8 cellular contexts compared by ENCODE assay signal in genomic region chr6:158686791-158687381, GRCh38. TPM values are rescaled to one million over a fixed set of nuclear protein-coding genes. Genes with fewer than 3 reads are reported as not detected.
DNase-seq lines count a peak whose midpoint lies in the region; ATAC-seq and TF ChIP-seq lines count a peak whose summit lies in the region.

No MANE protein-coding gene starts in this region.

- DNase-seq in activated CD8-positive, alpha-beta memory T cell treated with anti-CD3 and anti-CD28 coated beads, Interleukin-2, amount 50 U/mL, for 48 hours: peak; percentile 53
- peak; percentile 59 for DNase-seq in osteocyte (ENCODE audit: extremely low spot score, unreplicated experiment)
- no peak for DNase-seq in NCI-H510A treated with DMSO at 0.1 percent for 48 hours (lab: John Stamatoyannopoulos, UW)
- no peak for DNase-seq in NCI-H226
- DNase-seq in nephron progenitor cell: no peak

- ATAC-seq in GM19324 (IDR thresholded peaks at IDR 0.05; ENCODE audit: low FRiP score, unreplicated experiment): peak; percentile 48
- ATAC-seq in HG03108 (IDR thresholded peaks at IDR 0.05; ENCODE audit: unreplicated experiment): peak; percentile 91
- no peak for ATAC-seq in GM18873 (IDR thresholded peaks at IDR 0.05; ENCODE audit: low FRiP score, unreplicated experiment)

- H3K36me3 Mint-ChIP-seq in osteocyte (ENCODE audit: unreplicated experiment): no peaks in the 10 kb centered on the region
- no peaks in the 10 kb centered on the region for H3K36me3 Mint-ChIP-seq in nephron progenitor cell (ENCODE audit: low read depth)

- H3K27ac Mint-ChIP-seq in osteocyte (ENCODE audit: unreplicated experiment) (no peak overlapping the region), nephron progenitor cell (no peak overlapping the region)

- peaks cover 11% of the 10 kb centered on the region for H3K27me3 Mint-ChIP-seq in osteocyte (ENCODE audit: unreplicated experiment)
- H3K27me3 Mint-ChIP-seq in nephron progenitor cell (ENCODE audit: low read depth, poor library complexity): peaks cover 31% of the 10 kb centered on the region

- TF ChIP-seq CTCF in osteocyte (IDR thresholded peaks at IDR 0.05): no peak
- TF ChIP-seq CTCF in nephron progenitor cell (IDR thresholded peaks at IDR 0.05): no peak

- no peaks in the 10 kb centered on the region for H3K4me1 Mint-ChIP-seq in osteocyte (ENCODE audit: unreplicated experiment)
- peaks cover 6% of the 10 kb centered on the region for H3K4me1 Mint-ChIP-seq in nephron progenitor cell

- no peaks in the 10 kb centered on the region for H3K9me3 Mint-ChIP-seq in osteocyte (ENCODE audit: unreplicated experiment)
- no peaks in the 10 kb centered on the region for H3K9me3 Mint-ChIP-seq in nephron progenitor cell

- H3K4me3 Mint-ChIP-seq in osteocyte (ENCODE audit: unreplicated experiment) (no peak overlapping the region), nephron progenitor cell (no peak overlapping the region)

RNA-seq across cellular contexts. Expression of gene SYTL3, which starts 37.0 kb away (rescaled TPM):
- total RNA-seq in osteocyte: 0.31 and 0.48 TPM in 2 replicates

RNA-seq across cellular contexts. Expression of gene DYNLT1, which starts 42.3 kb away (rescaled TPM):
- 116 and 118 TPM in 2 replicates for total RNA-seq in osteocyte

Comparison
In these comparisons a context has a peak if more than half of its experiments do, and no peak if none do; other contexts are left out.
1. DNase-seq: peak in activated CD8-positive, alpha-beta memory T cell treated with anti-CD3 and anti-CD28 coated beads, Interleukin-2, amount 50 U/mL, for 48 hours (single experiment) and osteocyte (single experiment); none in NCI-H510A treated with DMSO at 0.1 percent for 48 hours (single experiment), NCI-H226 (single experiment) and nephron progenitor cell (single experiment).